Comparison of ENCODE assay signal across 11 cellular contexts in the genomic region with DNA sequence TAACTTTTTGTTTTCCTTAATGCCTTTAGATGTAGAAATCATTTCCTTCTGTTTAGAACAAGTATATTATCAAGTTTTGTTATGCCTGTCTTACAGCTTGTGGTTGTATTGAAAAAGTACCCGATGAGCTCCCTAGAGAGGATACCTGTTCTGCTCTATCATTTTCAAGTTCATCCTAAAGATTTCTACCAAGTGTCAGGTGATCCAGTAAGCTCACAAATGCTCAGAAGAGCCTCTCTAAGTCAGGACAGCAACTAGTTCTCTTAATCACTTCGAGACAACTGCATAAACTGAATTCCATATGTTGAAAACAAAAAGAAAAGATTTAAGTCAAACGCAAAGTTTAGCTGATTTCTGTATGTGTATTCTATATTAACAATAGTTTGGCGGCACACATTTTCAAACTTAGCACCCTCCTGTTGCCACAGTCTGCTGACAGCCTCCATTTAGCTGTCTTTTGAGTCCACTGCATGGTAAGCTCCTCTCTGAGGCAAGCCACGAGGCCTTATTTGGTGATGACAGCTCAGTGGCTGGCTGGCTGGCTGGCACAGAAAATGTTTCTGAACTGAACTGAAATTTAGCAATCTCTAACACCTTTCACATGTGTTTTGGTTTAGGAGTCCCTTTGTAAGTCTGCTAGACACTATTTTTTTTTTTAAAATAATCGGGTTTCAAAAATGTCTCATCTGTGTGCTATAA. TPM values are rescaled to one million over a fixed set of nuclear protein-coding genes. Genes with fewer than 3 reads are reported as not detected.
A peak's percentile ranks its signal among the peaks of the same experiment; 100 is the strongest.
DNase-seq lines count a peak whose midpoint lies in the region; ATAC-seq, FAIRE-seq and TF ChIP-seq lines count a peak whose summit lies in the region.
"Had no signal": no experiment of that assay in that cellular context is flagged by ENCODE, and none has a peak within 500 bp of the region (broad histone marks: within the 10 kb centered on the region; RNA-seq: fewer than 3 reads in every experiment).

No MANE protein-coding gene starts in this region.

- H3K9ac ChIP-seq in neural progenitor cell = no peak overlapping the region

- H3K9me3 ChIP-seq in A549 (peaks cover 7% of the 10 kb centered on the region; the same call in 1 of the 3 replicates), esophagus squamous epithelium (no peaks in the 10 kb centered on the region), neural progenitor cell (ENCODE audit: low read depth) (no peaks in the 10 kb centered on the region)

- H3K27ac ChIP-seq in A549 (peak overlapping the region; percentile 59 to 75), esophagus squamous epithelium (peak overlapping the region; percentile 47 to 70 (median 62)), neural progenitor cell (no peak overlapping the region)

- DNase-seq in A549 (ENCODE audit: low read depth in 1 of 2, low spot score in 1 of 2) (no peak), NCI-H82 (lab: John Stamatoyannopoulos, UW) (peak; percentile 64), esophagus squamous epithelium (lab: John Stamatoyannopoulos, UW) (no peak), neural progenitor cell (ENCODE audit: low spot score) (peak; percentile 18), GM10266 (ENCODE audit: extremely low spot score) (no peak), NCI-H2227 (lab: John Stamatoyannopoulos, UW; ENCODE audit: unreplicated experiment) (no peak), GM10248 (ENCODE audit: extremely low spot score) (no peak)
- no peak for DNase-seq in stimulated activated effector memory CD8-positive, alpha-beta T cell treated with anti-CD3 and anti-CD28 coated beads, Interleukin-12 subunit alpha, Interleukin-12 subunit beta, amount 100 ng/mL, for 72 hours (ENCODE audit: low spot score in 2 of 2)
- DNase-seq: activated CD4-positive, alpha-beta T cell treated with anti-CD3 and anti-CD28 coated beads for 48 hours; activated naive CD8-positive, alpha-beta T cell treated with anti-CD3 and anti-CD28 coated beads, Interleukin-2, amount 10 ng/mL, durations not matched to agents 7 days and 5 days had no signal

- H3K4me3 Mint-ChIP-seq in neural progenitor cell = no peak overlapping the region
- no peak overlapping the region for H3K4me3 Mint-ChIP-seq in stimulated activated effector memory CD8-positive, alpha-beta T cell treated with anti-CD3 and anti-CD28 coated beads, Interleukin-12 subunit alpha, Interleukin-12 subunit beta, amount 100 ng/mL, for 72 hours
- H3K4me3 Mint-ChIP-seq: activated naive CD8-positive, alpha-beta T cell treated with anti-CD3 and anti-CD28 coated beads, Interleukin-2, amount 10 ng/mL, durations not matched to agents 7 days and 5 days had no signal

- intact Hi-C loops in esophagus squamous epithelium (cut with DNase I) = no loop called here

- TF ChIP-seq EP300 in A549 (IDR thresholded peaks at IDR 0.05) = no peak

- peaks cover 11% of the 10 kb centered on the region for H3K9me3 Mint-ChIP-seq in neural progenitor cell
- H3K9me3 Mint-ChIP-seq in stimulated activated effector memory CD8-positive, alpha-beta T cell treated with anti-CD3 and anti-CD28 coated beads, Interleukin-12 subunit alpha, Interleukin-12 subunit beta, amount 100 ng/mL, for 72 hours = peaks cover 17% of the 10 kb centered on the region
- H3K9me3 Mint-ChIP-seq: activated naive CD8-positive, alpha-beta T cell treated with anti-CD3 and anti-CD28 coated beads, Interleukin-2, amount 10 ng/mL, durations not matched to agents 7 days and 5 days had no signal

- no peak for TF ChIP-seq CTCF in A549 (IDR thresholded peaks at IDR 0.05)
- TF ChIP-seq CTCF in esophagus squamous epithelium (IDR thresholded peaks at IDR 0.05) = no peak
- TF ChIP-seq CTCF in neural progenitor cell (IDR thresholded peaks at IDR 0.05) = no peak
- no peak for TF ChIP-seq CTCF in GM10266 (IDR thresholded peaks at IDR 0.05; ENCODE audit: control insufficient read depth, insufficient read depth, low read depth, missing control alignments)
- no peak for TF ChIP-seq CTCF in GM10248 (IDR thresholded peaks at IDR 0.05; ENCODE audit: control extremely low read depth, extremely low read depth, low read depth, missing control alignments)

- peak; percentile 64 to 77; a peak in 4 of 6 replicates for ATAC-seq in A549
- no peak for ATAC-seq in stimulated activated effector memory CD8-positive, alpha-beta T cell treated with anti-CD3 and anti-CD28 coated beads, Interleukin-12 subunit alpha, Interleukin-12 subunit beta, amount 100 ng/mL, for 72 hours

- H3K27me3 ChIP-seq in esophagus squamous epithelium (no peaks in the 10 kb centered on the region), neural progenitor cell (no peaks in the 10 kb centered on the region)

- POLR2A ChIA-PET in A549 (lab: Yijun Ruan, JAX) (interaction anchor here (1.0 kb wide), 1 partner anchor 10 kb away, joined by 3 read pairs; no protein-coding TSS in a partner anchor), GM10248 (lab: Yijun Ruan, JAX) (no interaction called here)

- H3K36me3 Mint-ChIP-seq in neural progenitor cell = peaks cover 10% of the 10 kb centered on the region
- no peaks in the 10 kb centered on the region for H3K36me3 Mint-ChIP-seq in stimulated activated effector memory CD8-positive, alpha-beta T cell treated with anti-CD3 and anti-CD28 coated beads, Interleukin-12 subunit alpha, Interleukin-12 subunit beta, amount 100 ng/mL, for 72 hours
- H3K36me3 Mint-ChIP-seq: activated naive CD8-positive, alpha-beta T cell treated with anti-CD3 and anti-CD28 coated beads, Interleukin-2, amount 10 ng/mL, durations not matched to agents 7 days and 5 days had no signal

- no peaks in the 10 kb centered on the region for H3K27me3 Mint-ChIP-seq in neural progenitor cell (ENCODE audit: insufficient read depth, low read depth)
- H3K27me3 Mint-ChIP-seq: activated naive CD8-positive, alpha-beta T cell treated with anti-CD3 and anti-CD28 coated beads, Interleukin-2, amount 10 ng/mL, durations not matched to agents 7 days and 5 days had no signal

- peak overlapping the region; percentile 60 for H3K27ac Mint-ChIP-seq in neural progenitor cell
- no peak overlapping the region for H3K27ac Mint-ChIP-seq in stimulated activated effector memory CD8-positive, alpha-beta T cell treated with anti-CD3 and anti-CD28 coated beads, Interleukin-12 subunit alpha, Interleukin-12 subunit beta, amount 100 ng/mL, for 72 hours
- H3K27ac Mint-ChIP-seq: activated naive CD8-positive, alpha-beta T cell treated with anti-CD3 and anti-CD28 coated beads, Interleukin-2, amount 10 ng/mL, durations not matched to agents 7 days and 5 days had no signal

- H2AFZ ChIP-seq in neural progenitor cell (replicated peaks) = no peak overlapping the region
- H2AFZ ChIP-seq: PC-9 had no signal

- H3K4me2 ChIP-seq in A549 (peak overlapping the region; percentile 69), neural progenitor cell (no peak overlapping the region)

- no peak for TF ChIP-seq RAD21 in A549 (conservative IDR thresholded peaks at IDR 0.05 in 1 of 2, IDR thresholded peaks at IDR 0.05 in 1 of 2)

- TF ChIP-seq POLR2A in A549 (IDR thresholded peaks at IDR 0.05; ENCODE audit: low read length) (no peak), esophagus squamous epithelium (IDR thresholded peaks at IDR 0.05) (no peak)

- H3K79me2 ChIP-seq in neural progenitor cell (ENCODE audit: low read depth) = no peaks in the 10 kb centered on the region

- H4K20me1 ChIP-seq in neural progenitor cell (ENCODE audit: low read depth) = no peaks in the 10 kb centered on the region

- H3K4me1 ChIP-seq in A549 (peaks cover 64% of the 10 kb centered on the region), esophagus squamous epithelium (peaks cover 0 to 9% (median 0%) of the 10 kb centered on the region in 3 donors), neural progenitor cell (no peaks in the 10 kb centered on the region)

- peak; percentile 28 for FAIRE-seq in A549 (lab: Jason Lieb, UNC)

- H3F3A ChIP-seq in neural progenitor cell (ENCODE audit: low read depth) = no peaks in the 10 kb centered on the region

- 62% methylated on average over 6 of the region's 6 CpGs for WGBS in A549 (ENCODE audit: missing lambda C conversion rate)
- WGBS in esophagus squamous epithelium, 2 donors = 61 to 68% methylated on average over 6 of the region's 6 CpGs

- H3K4me3 ChIP-seq in A549 (no peak overlapping the region), esophagus squamous epithelium (no peak overlapping the region), neural progenitor cell (no peak overlapping the region)
- H3K4me3 ChIP-seq: PC-9 had no signal

- H3K36me3 ChIP-seq in esophagus squamous epithelium (no peaks in the 10 kb centered on the region), neural progenitor cell (no peaks in the 10 kb centered on the region)

- H3K4me1 Mint-ChIP-seq in neural progenitor cell = peaks cover 10% of the 10 kb centered on the region
- no peaks in the 10 kb centered on the region for H3K4me1 Mint-ChIP-seq in stimulated activated effector memory CD8-positive, alpha-beta T cell treated with anti-CD3 and anti-CD28 coated beads, Interleukin-12 subunit alpha, Interleukin-12 subunit beta, amount 100 ng/mL, for 72 hours
- H3K4me1 Mint-ChIP-seq: activated naive CD8-positive, alpha-beta T cell treated with anti-CD3 and anti-CD28 coated beads, Interleukin-2, amount 10 ng/mL, durations not matched to agents 7 days and 5 days had no signal

- CTCF ChIA-PET in A549 (lab: Yijun Ruan, JAX) (interaction anchor here (0.9 to 1.3 kb wide), 2 partner anchors 11 kb away, joined by 3 to 5 read pairs; no protein-coding TSS in a partner anchor), GM10248 (lab: Yijun Ruan, JAX) (interaction anchor here (1.0 to 1.2 kb wide), 2 partner anchors 26 to 27 kb away, joined by 3 read pairs; no protein-coding TSS in a partner anchor)

TF ChIP-seq in A549, 52 proteins besides CTCF, POLR2A, EP300 and RAD21 (continues in another document):
- TF ChIP-seq HES2 (IDR thresholded peaks at IDR 0.05) = no peak
- TF ChIP-seq RCOR1 (IDR thresholded peaks at IDR 0.05; ENCODE audit: low read depth, low read length) = no peak
- no peak for TF ChIP-seq CHD4 (IDR thresholded peaks at IDR 0.05; ENCODE audit: borderline replicate concordance)
- TF ChIP-seq NFE2L2 (conservative IDR thresholded peaks at IDR 0.05; ENCODE audit: low read length) = no peak
- no peak for TF ChIP-seq EHMT2 (IDR thresholded peaks at IDR 0.05; ENCODE audit: low read depth)
- no peak for TF ChIP-seq CBX8 (IDR thresholded peaks at IDR 0.05)

RNA-seq across cellular contexts. Expression of gene SEMA3C, which starts 59.4 kb away (rescaled TPM):
- 208 and 212 TPM in 2 replicates for polyA plus RNA-seq in A549 (2011; rRNA removed)
- polyA plus RNA-seq in A549 (2012; cell fraction: cytosol; rRNA removed) = 38.1 and 39.8 TPM in 2 replicates
- 42.9 and 51.9 TPM in 2 replicates for polyA plus RNA-seq in A549 (2012; cell fraction: nucleus; rRNA removed)
- 78.1 to 79.2 TPM (median 78.2 TPM) in 3 replicates for polyA plus RNA-seq in A549 (2017; fragmentation: RNase III; extraction: RNeasy Plus Mini Kit Qiagen cat#74134 plus additional on column Dnase treatment)
- 300 and 317 TPM in 2 replicates for polyA minus RNA-seq in A549 (2011; rRNA and poly(A)+ RNA removed)
- 10 to 100 TPM in 2 of 4 donors, 1 to 10 TPM in 2; 2.6 to 30.9 (median 14.2) TPM for total RNA-seq in esophagus squamous epithelium
- 0.28 and 0.54 TPM in 2 replicates for total RNA-seq in neural progenitor cell (ENCODE audit: low replicate concordance)

Comparison
In these comparisons a context has a peak if more than half of its experiments do, and no peak if none do; other contexts are left out.
1. DNase-seq: peak in NCI-H82 (single experiment) and neural progenitor cell (single experiment); none in A549 (0 of 2), esophagus squamous epithelium (single experiment), GM10266 (single experiment), NCI-H2227 (single experiment), GM10248 (single experiment) and stimulated activated effector memory CD8-positive, alpha-beta T cell treated with anti-CD3 and anti-CD28 coated beads, Interleukin-12 subunit alpha, Interleukin-12 subunit beta, amount 100 ng/mL, for 72 hours (0 of 2).